In the genomic region with DNA sequence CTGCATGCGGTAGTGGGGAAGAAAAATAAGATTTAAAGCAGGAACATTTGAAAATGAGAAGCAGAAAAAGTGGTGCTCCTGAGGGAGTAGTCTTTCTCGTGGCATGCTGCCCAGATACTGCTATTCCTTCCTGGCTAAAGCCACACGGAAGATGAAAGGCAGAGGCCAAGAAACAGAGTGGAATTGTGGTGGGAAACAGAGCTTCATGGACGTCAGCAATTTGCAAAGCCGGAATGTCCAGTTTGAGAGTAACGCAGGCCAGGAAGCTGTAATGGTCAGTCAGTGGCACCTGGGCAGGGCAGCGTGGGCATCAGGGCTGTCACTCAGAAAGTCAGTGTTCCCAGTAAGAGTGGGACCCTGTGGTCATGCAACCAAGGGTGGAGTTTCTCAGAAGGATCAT, we compare ENCODE assay signal across 17 cellular contexts.
"Had no signal": no experiment of that assay in that cellular context is flagged by ENCODE, and none has a peak within 500 bp of the region (broad histone marks: within the 10 kb centered on the region; RNA-seq: fewer than 3 reads in every experiment).

No MANE protein-coding gene starts in this region.

- H3K27me3 ChIP-seq: vagina had no signal

- H3K4me1 Mint-ChIP-seq: activated T-helper 17 cell treated with anti-CD3 and anti-CD28 coated beads, Interleukin-2, amount 50 U/mL, for 72 hours; WTC11 had no signal

- DNase-seq: activated CD4-positive, alpha-beta T cell treated with anti-CD3 and anti-CD28 coated beads, Interleukin-2, amount 50 U/mL, for 1 hour; activated naive CD4-positive, alpha-beta T cell treated with anti-CD3 and anti-CD28 coated beads for 36 hours; activated T-cell treated with anti-CD3 and anti-CD28 coated beads for 4 hours; central memory CD4-positive, alpha-beta T cell; effector CD8-positive, alpha-beta T cell; foreskin melanocyte; head of caudate nucleus; left ventricle myocardium superior; stimulated activated CD4-positive, alpha-beta T cell treated with anti-CD3 and anti-CD28 coated beads, Interleukin-15, amount 100 ng/mL, for 24 hours; stimulated activated CD4-positive, alpha-beta T cell treated with anti-CD3 and anti-CD28 coated beads, Interleukin-4, amount 100 ng/mL, for 24 hours; T-helper 1 cell had no signal

- ATAC-seq: activated T-helper 17 cell treated with anti-CD3 and anti-CD28 coated beads, Interleukin-2, amount 50 U/mL, for 72 hours; left ventricle myocardium superior; WTC11 had no signal

- H3K27ac ChIP-seq: coronary artery, thoracic aorta, vagina had no signal

- H3K9me3 ChIP-seq: thoracic aorta, vagina had no signal

- H3K4me1 ChIP-seq: vagina had no signal

- H3K9me3 Mint-ChIP-seq: activated naive CD4-positive, alpha-beta T cell treated with anti-CD3 and anti-CD28 coated beads for 36 hours; activated T-helper 17 cell treated with anti-CD3 and anti-CD28 coated beads, Interleukin-2, amount 50 U/mL, for 72 hours; stimulated activated naive CD8-positive, alpha-beta T cell treated with anti-CD3 and anti-CD28 coated beads, Interleukin-15, Interleukin-2, amounts not matched to agents 100 ng/mL and 50 ng/mL, for 24 hours had no signal

- H3K36me3 ChIP-seq: thoracic aorta, vagina had no signal

- H3K4me3 Mint-ChIP-seq: activated naive CD4-positive, alpha-beta T cell treated with anti-CD3 and anti-CD28 coated beads for 36 hours; activated T-helper 17 cell treated with anti-CD3 and anti-CD28 coated beads, Interleukin-2, amount 50 U/mL, for 72 hours; stimulated activated naive CD8-positive, alpha-beta T cell treated with anti-CD3 and anti-CD28 coated beads, Interleukin-15, Interleukin-2, amounts not matched to agents 100 ng/mL and 50 ng/mL, for 24 hours; WTC11 had no signal

- H3K4me3 ChIP-seq: coronary artery, thoracic aorta, vagina had no signal

- H3K27ac Mint-ChIP-seq: activated naive CD4-positive, alpha-beta T cell treated with anti-CD3 and anti-CD28 coated beads for 36 hours; activated T-helper 17 cell treated with anti-CD3 and anti-CD28 coated beads, Interleukin-2, amount 50 U/mL, for 72 hours; stimulated activated naive CD8-positive, alpha-beta T cell treated with anti-CD3 and anti-CD28 coated beads, Interleukin-15, Interleukin-2, amounts not matched to agents 100 ng/mL and 50 ng/mL, for 24 hours; WTC11 had no signal
